In genomic region chr22:35522571-35523149, GRCh38 we compare ENCODE assay signal across 15 cellular contexts. TPM values are rescaled to one million over a fixed set of nuclear protein-coding genes. Genes with fewer than 3 reads are reported as not detected.
DNase-seq lines count a peak whose midpoint lies in the region; ATAC-seq, FAIRE-seq and TF ChIP-seq lines count a peak whose summit lies in the region.
"Had no signal": no experiment of that assay in that cellular context is flagged by ENCODE, and none has a peak within 500 bp of the region (broad histone marks: within the 10 kb centered on the region; RNA-seq: fewer than 3 reads in every experiment).

No MANE protein-coding gene starts in this region.

- no peak overlapping the region for H3K27ac ChIP-seq in HEK293 (ENCODE audit: extremely low read depth, low read depth, low read length)
- H3K27ac ChIP-seq in K562 (ENCODE audit: extremely low read depth, low read depth, low read length), result no peak overlapping the region
- H3K27ac ChIP-seq: C4-2B, GM23248 had no signal

- in situ Hi-C loops in K562 (cut with MboI), result no loop called here

- no peak for ATAC-seq in K562

- CTCF ChIA-PET in HEK293 (lab: Yijun Ruan, JAX) (no interaction called here), K562 (lab: Yijun Ruan, JAX; ENCODE audit: low intra/inter-chr PET ratio) (no interaction called here)

- TF ChIP-seq EP300 in K562 (IDR thresholded peaks at IDR 0.05; ENCODE audit: low read length), result no peak

- peaks cover 7% of the 10 kb centered on the region for H3K9me3 Mint-ChIP-seq in glutamatergic neuron (ENCODE audit: unreplicated experiment)
- H3K9me3 Mint-ChIP-seq: CD8-positive, alpha-beta memory T cell had no signal

- H3K4me1 ChIP-seq in HEK293 (ENCODE audit: control insufficient read depth, insufficient read depth, low read length) (no peaks in the 10 kb centered on the region), K562 (replicated peaks in 1 of 2; ENCODE audit: control insufficient read depth in 2 of 2, insufficient read depth in 2 of 2, low read length in 2 of 2) (peaks cover 8 to 10% of the 10 kb centered on the region in 2 experiments; a peak in 3 of 5 replicates)
- H3K4me1 ChIP-seq: Caco-2 had no signal

- H3K4me3 Mint-ChIP-seq in glutamatergic neuron (ENCODE audit: unreplicated experiment), result peak overlapping the region; percentile 39
- H3K4me3 Mint-ChIP-seq: CD8-positive, alpha-beta memory T cell had no signal

- H3K9ac ChIP-seq in K562 (ENCODE audit: insufficient read depth in 1 of 2, low read depth in 2 of 2, low read length in 2 of 2), result no peak overlapping the region
- H3K9ac ChIP-seq: GM23248 had no signal

- intact Hi-C loops in K562 (cut with micrococcal nuclease), result no loop called here

- H3K9me3 ChIP-seq in HEK293 (ENCODE audit: control insufficient read depth, insufficient read depth, low read depth, low read length), result no peaks in the 10 kb centered on the region
- no peaks in the 10 kb centered on the region for H3K9me3 ChIP-seq in K562 (replicated peaks; ENCODE audit: control insufficient read depth, insufficient read depth, low read depth, low read length)
- H3K9me3 ChIP-seq: Caco-2 had no signal

- POLR2A ChIA-PET in HEK293 (lab: Yijun Ruan, JAX), result no interaction called here
- POLR2A ChIA-PET in K562 (lab: Yijun Ruan, JAX), result interaction anchor here (1.2 kb wide), 1 partner anchor 15 kb away, joined by 3 read pairs; no protein-coding TSS in a partner anchor

- DNase-seq in K562 (ENCODE audit: extremely low read depth in 1 of 4, low spot score in 3 of 4) (no peak), glutamatergic neuron (no peak), urothelium cell line (ENCODE audit: low spot score) (no peak), SKM-1 (lab: John Stamatoyannopoulos, UW; ENCODE audit: unreplicated experiment) (no peak), H4 (ENCODE audit: low spot score) (no peak)
- no peak for DNase-seq in activated effector memory CD4-positive, alpha-beta T cell treated with anti-CD3 and anti-CD28 coated beads, Interleukin-2, amount 50 U/mL, for 16 hours
- DNase-seq: ACHN; Caco-2; CD8-positive, alpha-beta memory T cell; DND-41; GF-D8; GM23248; H7 had no signal

- BruUV-seq in K562 (replicated peaks; lab: Mats Ljungman, UMichigan), result no TSS peak

- TF ChIP-seq CTCF in HEK293 (tag by site-specific recombination; IDR thresholded peaks at IDR 0.05) (no peak), K562 (IDR thresholded peaks at IDR 0.05 in 2 of 3, conservative IDR thresholded peaks at IDR 0.05 in 1 of 3; ENCODE audit: insufficient read depth in 2 of 3, low read depth in 1 of 3, low read length in 3 of 3) (no peak), glutamatergic neuron (IDR thresholded peaks at IDR 0.05; ENCODE audit: partially characterized antibody, unreplicated experiment) (no peak)

- H3K27ac Mint-ChIP-seq in glutamatergic neuron (ENCODE audit: unreplicated experiment), result no peak overlapping the region

- H2AFZ ChIP-seq in K562 (ENCODE audit: low read depth, low read length), result no peak overlapping the region
- H2AFZ ChIP-seq: GM23248 had no signal

- H3K36me3 Mint-ChIP-seq in glutamatergic neuron (ENCODE audit: unreplicated experiment), result no peaks in the 10 kb centered on the region
- H3K36me3 Mint-ChIP-seq: CD8-positive, alpha-beta memory T cell had no signal

- WGBS in K562 (ENCODE audit: insufficient coverage, low coverage, missing lambda C conversion rate), result 4% methylated on average over 6 of the region's 6 CpGs

- peaks cover 2% of the 10 kb centered on the region for H3K27me3 Mint-ChIP-seq in glutamatergic neuron (ENCODE audit: unreplicated experiment)

- TF ChIP-seq POLR2A in K562 (conservative IDR thresholded peaks at IDR 0.05), result no peak

- H3K4me3 ChIP-seq in HEK293 (ENCODE audit: low read depth, low read length), result no peak overlapping the region
- H3K4me3 ChIP-seq in K562, result no peak overlapping the region
- H3K4me3 ChIP-seq: GM23248 had no signal

- peaks cover 23% of the 10 kb centered on the region for H3K4me1 Mint-ChIP-seq in glutamatergic neuron (ENCODE audit: low read depth, unreplicated experiment)
- H3K4me1 Mint-ChIP-seq: CD8-positive, alpha-beta memory T cell had no signal

- H4K20me1 ChIP-seq in K562 (replicated peaks; ENCODE audit: control insufficient read depth, insufficient read depth, low read length), result peaks cover 5% of the 10 kb centered on the region; the same call in 1 of the 2 replicates

- no peak for TF ChIP-seq RAD21 in K562 (CRISPR knock-in tag; conservative IDR thresholded peaks at IDR 0.05 in 1 of 2, IDR thresholded peaks at IDR 0.05 in 1 of 2)

- FAIRE-seq in K562 (lab: Jason Lieb, UNC) (no peak), urothelium cell line (lab: Jason Lieb, UNC) (peak; percentile 17)

- no peak overlapping the region for H3K4me2 ChIP-seq in K562 (ENCODE audit: insufficient read depth, low read length)

- H3K36me3 ChIP-seq in HEK293 (ENCODE audit: control insufficient read depth in 2 of 2, insufficient read depth in 1 of 2, low read length in 2 of 2), result no peaks in the 10 kb centered on the region
- no peaks in the 10 kb centered on the region for H3K36me3 ChIP-seq in K562 (ENCODE audit: control insufficient read depth, insufficient read depth, low read length)

- H3K79me2 ChIP-seq in K562 (ENCODE audit: control insufficient read depth, insufficient read depth, low read length), result no peaks in the 10 kb centered on the region

- peaks cover 0 to 40% of the 10 kb centered on the region in 2 experiments; a peak in 2 of 5 replicates for H3K27me3 ChIP-seq in K562 (ENCODE audit: control insufficient read depth in 2 of 2, insufficient read depth in 2 of 2, low read length in 2 of 2)

- no peaks in the 10 kb centered on the region for H3K9me1 ChIP-seq in K562 (ENCODE audit: control insufficient read depth, insufficient read depth, low read length)

TF ChIP-seq in HEK293, 187 proteins besides CTCF, POLR2A, EP300 and RAD21 (continues in another document):
- no peak for TF ChIP-seq ZNF398 (tag by site-specific recombination; IDR thresholded peaks at IDR 0.05)
- TF ChIP-seq PRDM1 (tag by site-specific recombination; IDR thresholded peaks at IDR 0.05), result peak; percentile 96
- peak; percentile 54; the same call in 1 of the 2 replicates for TF ChIP-seq ZNF596 (tag by site-specific recombination; IDR thresholded peaks at IDR 0.05)
- TF ChIP-seq ZNF366 (tag by site-specific recombination; conservative IDR thresholded peaks at IDR 0.05), result peak; percentile 98
- TF ChIP-seq SP7 (tag by site-specific recombination; IDR thresholded peaks at IDR 0.05), result no peak

RNA-seq across cellular contexts. Expression of gene RASD2, which starts 18.0 kb away (rescaled TPM):
- total RNA-seq in K562 (2011; cell fraction: chromatin; rRNA removed; ENCODE audit: low replicate concordance), result not detected in 2 replicates
- total RNA-seq in K562 (2011; cell fraction: nucleolus; rRNA removed), result not detected in 2 replicates
- not detected in 2 replicates for total RNA-seq in K562 (2011; cell fraction: nucleoplasm; rRNA removed)
- total RNA-seq in K562 (2014; rRNA removed), result 0.05 TPM in 1 of 2 replicates, not detected in the other
- total RNA-seq in K562 (2014; rRNA removed; fragmentation: Illumina TruSeq; extraction: Trizol), result not detected in 2 replicates
- total RNA-seq in K562 (2015; rRNA removed; fragmentation: Illumina TruSeq; extraction: Trizol), result not detected in 2 replicates
- total RNA-seq in K562 (2021), result 0.04 TPM in 1 of 2 replicates, not detected in the other
- not detected in 2 replicates for polyA plus RNA-seq in K562 (2011; rRNA removed)
- not detected in 2 replicates for polyA plus RNA-seq in K562 (2011; cell fraction: cytosol; rRNA removed)
- polyA plus RNA-seq in K562 (2011; cell fraction: nucleus; rRNA removed), result not detected in 2 replicates
- polyA plus RNA-seq in K562 (2012), result 0.06 TPM in 1 of 2 replicates, not detected in the other
- polyA plus RNA-seq in K562 (2014; fragmentation: Illumina TruSeq; extraction: Trizol), result not detected in 2 replicates
- polyA plus RNA-seq in K562 (2014; fragmentation: Nextera tagmentation; extraction: Ambion mirVana), result not detected
- polyA plus RNA-seq in K562 (2014; rRNA removed), result not detected in 2 replicates
- polyA minus RNA-seq in K562 (2011; rRNA and poly(A)+ RNA removed), result not detected in 2 replicates
- not detected in 2 replicates for polyA minus RNA-seq in K562 (2011; cell fraction: cytosol; rRNA and poly(A)+ RNA removed)
- polyA minus RNA-seq in K562 (2011; cell fraction: nucleus; rRNA and poly(A)+ RNA removed), result not detected in 2 replicates
- total RNA-seq in glutamatergic neuron (ENCODE audit: unreplicated experiment), result 0.20 TPM
- 0.08 and 0.43 TPM in 2 replicates for total RNA-seq in H4 (2014; rRNA removed; shearing (Covaris generic))
- polyA plus RNA-seq: CD8-positive, alpha-beta memory T cell had no signal
